33 cellular contexts compared by ENCODE assay signal in genomic region chr7:14083761-14084160, GRCh38.
DNase-seq lines count a peak whose midpoint lies in the region; ATAC-seq and TF ChIP-seq lines count a peak whose summit lies in the region.
"Had no signal": no experiment of that assay in that cellular context is flagged by ENCODE, and none has a peak within 500 bp of the region (broad histone marks: within the 10 kb centered on the region; RNA-seq: fewer than 3 reads in every experiment).

No MANE protein-coding gene starts in this region.

- H2BK120ac ChIP-seq in mesendoderm (ENCODE audit: low read depth, low read length) (no peak overlapping the region), trophoblast cell (ENCODE audit: insufficient read depth, low read length, poor library complexity) (no peak overlapping the region)

- H3K23ac ChIP-seq in mesendoderm (ENCODE audit: low read length) (no peak overlapping the region), trophoblast cell (ENCODE audit: low read length) (no peak overlapping the region)

- peaks cover 5% of the 10 kb centered on the region for H3K36me3 Mint-ChIP-seq in endodermal cell (ENCODE audit: low read depth)
- H3K36me3 Mint-ChIP-seq: CD14-positive monocyte; CD4-positive, alpha-beta memory T cell; CD4-positive, CD25-positive, alpha-beta regulatory T cell; CD8-positive, alpha-beta T cell had no signal

- WGBS in endodermal cell (ENCODE audit: insufficient coverage in 1 of 2, insufficient read length in 1 of 2), 2 experiments: 92 to 96% methylated on average over 2 of the region's 2 CpGs
- no CpG with 5 or more reads among the region's 2 CpGs for WGBS in mesendoderm (ENCODE audit: extremely low coverage, insufficient coverage, low lambda C conversion rate)
- no CpG with 5 or more reads among the region's 2 CpGs for WGBS in trophoblast cell (ENCODE audit: extremely low coverage, insufficient coverage, insufficient read length)

- no peaks in the 10 kb centered on the region for H3K36me3 ChIP-seq in endodermal cell (ENCODE audit: control insufficient read depth, insufficient read depth, low read length)
- H3K36me3 ChIP-seq in mesendoderm (ENCODE audit: control insufficient read depth, insufficient read depth, low read length): no peaks in the 10 kb centered on the region
- H3K36me3 ChIP-seq in trophoblast cell (ENCODE audit: control insufficient read depth in 1 of 2, insufficient read depth in 2 of 2, low read length in 2 of 2): no peaks in the 10 kb centered on the region
- H3K36me3 ChIP-seq: BE2C; BLaER1; BLaER1 treated with 17β-estradiol and CSF1 and Interleukin-3, amounts not matched to agents 10 nM and 100 nM had no signal

- H3K27ac ChIP-seq in endodermal cell (ENCODE audit: low read depth, low read length) (no peak overlapping the region), mesendoderm (ENCODE audit: low read depth, low read length) (no peak overlapping the region), trophoblast cell (ENCODE audit: low read depth, low read length) (no peak overlapping the region)
- H3K27ac ChIP-seq: 22Rv1; A549; BLaER1; BLaER1 treated with 17β-estradiol and CSF1 and Interleukin-3, amounts not matched to agents 10 nM and 100 nM; C4-2B had no signal

- no peak overlapping the region for H4K91ac ChIP-seq in trophoblast cell (ENCODE audit: low read depth, low read length)

- H3K27me3 Mint-ChIP-seq in endodermal cell (ENCODE audit: insufficient read depth): no peaks in the 10 kb centered on the region
- H3K27me3 Mint-ChIP-seq: B cell; CD4-positive, alpha-beta memory T cell; CD4-positive, alpha-beta T cell; CD4-positive, CD25-positive, alpha-beta regulatory T cell had no signal

- no peak overlapping the region for H3K14ac ChIP-seq in trophoblast cell (ENCODE audit: low read length)

- H3K79me1 ChIP-seq in mesendoderm (ENCODE audit: low read length) (no peaks in the 10 kb centered on the region), trophoblast cell (ENCODE audit: low read length) (no peaks in the 10 kb centered on the region)

- no peak overlapping the region for H2BK12ac ChIP-seq in trophoblast cell (ENCODE audit: low read length)

- H3K27ac Mint-ChIP-seq in endodermal cell: peak overlapping the region; percentile 81
- H3K27ac Mint-ChIP-seq: B cell; CD14-positive monocyte; CD4-positive, alpha-beta memory T cell; CD4-positive, alpha-beta T cell; CD4-positive, CD25-positive, alpha-beta regulatory T cell; CD8-positive, alpha-beta memory T cell; CD8-positive, alpha-beta T cell had no signal

- DNase-seq in endodermal cell: no peak
- peak; percentile 57 for DNase-seq in mesendoderm
- DNase-seq in trophoblast cell: peak; percentile 69 to 94
- no peak for DNase-seq in posterior cingulate gyrus
- DNase-seq: 8988T; ACHN; AML-193; BE2C; C1 segment of cervical spinal cord; Caco-2; Calu3; CD4-positive, alpha-beta memory T cell; CD4-positive, alpha-beta T cell; CD4-positive, CD25-positive, alpha-beta regulatory T cell; CD8-positive, alpha-beta memory T cell; CD8-positive, alpha-beta T cell; COR-L47; DMS 273 treated with DMSO at 0.1 percent for 48 hours; DMS153; DMS53; DMS79; DMS79 treated with DMSO at 0.1 percent for 48 hours; DND-41; EL had no signal

- H4K8ac ChIP-seq in mesendoderm (ENCODE audit: low read depth, low read length) (no peak overlapping the region), trophoblast cell (ENCODE audit: low read depth, low read length) (no peak overlapping the region)

- H4K5ac ChIP-seq in mesendoderm (ENCODE audit: low read length): no peak overlapping the region

- H3K4me3 ChIP-seq in endodermal cell (ENCODE audit: low read length) (peak overlapping the region; percentile 56), mesendoderm (ENCODE audit: low read length) (no peak overlapping the region), trophoblast cell (ENCODE audit: low read depth, low read length) (no peak overlapping the region)
- H3K4me3 ChIP-seq: A549; BLaER1; BLaER1 treated with 17β-estradiol and CSF1 and Interleukin-3, amounts not matched to agents 10 nM and 100 nM had no signal

- H3K9me3 ChIP-seq in endodermal cell (ENCODE audit: control insufficient read depth, low read length): peaks cover 25% of the 10 kb centered on the region
- H3K9me3 ChIP-seq in trophoblast cell (ENCODE audit: insufficient read depth, low read depth, low read length): no peaks in the 10 kb centered on the region
- H3K9me3 ChIP-seq: BE2C had no signal

- no peak overlapping the region for H3K56ac ChIP-seq in mesendoderm (ENCODE audit: low read length)

- H3K27me3 ChIP-seq in endodermal cell (ENCODE audit: control insufficient read depth, insufficient read depth, low read length, poor library complexity, severe bottlenecking): no peaks in the 10 kb centered on the region
- H3K27me3 ChIP-seq in mesendoderm (ENCODE audit: insufficient read depth, low read length, poor library complexity): no peaks in the 10 kb centered on the region
- H3K27me3 ChIP-seq in trophoblast cell (ENCODE audit: insufficient read depth, low read length): no peaks in the 10 kb centered on the region
- H3K27me3 ChIP-seq: BE2C; BLaER1; BLaER1 treated with 17β-estradiol and CSF1 and Interleukin-3, amounts not matched to agents 10 nM and 100 nM had no signal

- no peak for TF ChIP-seq CTCF in endodermal cell (conservative IDR thresholded peaks at IDR 0.05)

- no peak for ATAC-seq in HG02588 (IDR thresholded peaks at IDR 0.05; ENCODE audit: unreplicated experiment)
- no peak for ATAC-seq in GM18502 (IDR thresholded peaks at IDR 0.05; ENCODE audit: poor library complexity, unreplicated experiment)
- ATAC-seq: A549; CD8-positive, alpha-beta T cell had no signal

- H3K9me3 Mint-ChIP-seq in endodermal cell: peaks cover 23% of the 10 kb centered on the region

- H3K4ac ChIP-seq in mesendoderm (ENCODE audit: low read depth, low read length) (no peak overlapping the region), trophoblast cell (ENCODE audit: low read depth, low read length) (no peak overlapping the region)

- H2BK5ac ChIP-seq in mesendoderm (ENCODE audit: low read length) (no peak overlapping the region), trophoblast cell (ENCODE audit: low read depth, low read length, poor library complexity) (no peak overlapping the region)

- H3K9ac ChIP-seq in endodermal cell (ENCODE audit: extremely low read depth, low read length, poor library complexity, severe bottlenecking) (no peak overlapping the region), mesendoderm (ENCODE audit: low read length) (no peak overlapping the region), trophoblast cell (ENCODE audit: low read length) (no peak overlapping the region)
- H3K9ac ChIP-seq: BLaER1; BLaER1 treated with 17β-estradiol and CSF1 and Interleukin-3, amounts not matched to agents 10 nM and 100 nM had no signal

- H3K18ac ChIP-seq in mesendoderm (ENCODE audit: low read length) (no peak overlapping the region), trophoblast cell (ENCODE audit: low read length) (no peak overlapping the region)

- H3K79me2 ChIP-seq in mesendoderm (ENCODE audit: control insufficient read depth, insufficient read depth, low read length) (no peaks in the 10 kb centered on the region), trophoblast cell (ENCODE audit: control insufficient read depth, insufficient read depth, low read length, poor library complexity) (no peaks in the 10 kb centered on the region)

- H3K4me2 ChIP-seq in mesendoderm (ENCODE audit: low read length) (no peak overlapping the region), trophoblast cell (ENCODE audit: low read length) (no peak overlapping the region)
- H3K4me2 ChIP-seq: A549; BLaER1; BLaER1 treated with 17β-estradiol and CSF1 and Interleukin-3, amounts not matched to agents 10 nM and 100 nM had no signal

- no peak overlapping the region for H2AFZ ChIP-seq in trophoblast cell (ENCODE audit: insufficient read depth, low read length, poor library complexity)

- no peak overlapping the region for H3K4me3 Mint-ChIP-seq in endodermal cell
- H3K4me3 Mint-ChIP-seq: B cell; CD14-positive monocyte; CD4-positive, alpha-beta memory T cell; CD4-positive, alpha-beta T cell; CD4-positive, CD25-positive, alpha-beta regulatory T cell; CD8-positive, alpha-beta memory T cell; CD8-positive, alpha-beta T cell had no signal

- peaks cover 12% of the 10 kb centered on the region for H3K4me1 Mint-ChIP-seq in endodermal cell
- H3K4me1 Mint-ChIP-seq: B cell; CD14-positive monocyte; CD4-positive, CD25-positive, alpha-beta regulatory T cell; CD8-positive, alpha-beta memory T cell had no signal

- H3K4me1 ChIP-seq in endodermal cell (ENCODE audit: control insufficient read depth, insufficient read depth, low read length) (no peaks in the 10 kb centered on the region), mesendoderm (ENCODE audit: control insufficient read depth, low read depth, low read length) (no peaks in the 10 kb centered on the region), trophoblast cell (ENCODE audit: control insufficient read depth in 1 of 2, insufficient read depth in 2 of 2, low read length in 2 of 2) (no peaks in the 10 kb centered on the region)
- H3K4me1 ChIP-seq: A549, BE2C, BLaER1, Caco-2 had no signal

- no peak overlapping the region for H4K12ac ChIP-seq in trophoblast cell (ENCODE audit: low read depth, low read length)

- intact Hi-C loops in posterior cingulate gyrus (cut with DNase I): no loop called here

- H2AK5ac ChIP-seq in mesendoderm (ENCODE audit: low read length): no peak overlapping the region
- no peak overlapping the region for H2AK5ac ChIP-seq in trophoblast cell (ENCODE audit: low read length)

- H2BK15ac ChIP-seq in mesendoderm (replicated peaks; ENCODE audit: low read depth): no peak overlapping the region

Comparison
In these comparisons a context has a peak if more than half of its experiments do, and no peak if none do; other contexts are left out.
1. DNase-seq: peak in mesendoderm (single experiment) and trophoblast cell (2 of 2); none in endodermal cell (single experiment) and posterior cingulate gyrus (0 of 10).